12 cellular contexts compared by ENCODE assay signal in genomic region chr20:33991498-33991897, GRCh38. TPM values are rescaled to one million over a fixed set of nuclear protein-coding genes. Genes with fewer than 3 reads are reported as not detected.
A peak's percentile ranks its signal among the peaks of the same experiment; 100 is the strongest.
DNase-seq lines count a peak whose midpoint lies in the region; ATAC-seq, FAIRE-seq and TF ChIP-seq lines count a peak whose summit lies in the region.
"Had no signal": no experiment of that assay in that cellular context is flagged by ENCODE, and none has a peak within 500 bp of the region (broad histone marks: within the 10 kb centered on the region; RNA-seq: fewer than 3 reads in every experiment).

No MANE protein-coding gene starts in this region.

- H3K27me3 ChIP-seq in Loucy (ENCODE audit: insufficient read depth, low read length, poor library complexity, severe bottlenecking) (no peaks in the 10 kb centered on the region), GM12878 (replicated peaks in 1 of 2; ENCODE audit: control insufficient read depth in 2 of 2, insufficient read depth in 2 of 2, low read length in 1 of 2) (no peaks in the 10 kb centered on the region), neural cell (ENCODE audit: insufficient read depth, low read depth, low read length) (no peaks in the 10 kb centered on the region)

- H3K9me3 ChIP-seq in Loucy (ENCODE audit: insufficient read depth, low read depth, low read length) (no peaks in the 10 kb centered on the region), GM12878 (replicated peaks; ENCODE audit: control insufficient read depth, insufficient read depth, low read length) (no peaks in the 10 kb centered on the region), neural cell (ENCODE audit: low read length) (no peaks in the 10 kb centered on the region)

- no peak for ATAC-seq in GM12878

- peak overlapping the region; percentile 97 for H3K4me2 ChIP-seq in Loucy (ENCODE audit: low read depth, low read length, poor library complexity, severe bottlenecking)
- peak overlapping the region; percentile 88 for H3K4me2 ChIP-seq in GM12878 (ENCODE audit: control insufficient read depth, insufficient read depth)
- H3K4me2 ChIP-seq in neural cell (ENCODE audit: low read length): no peak overlapping the region

- H3K36me3 Mint-ChIP-seq in T-helper 1 cell treated with Interleukin-12 subunit alpha and Interleukin-12 subunit beta and Interleukin-4 antibody, amounts not matched to agents 30 μg/mL and 1 μg/mL, for 36 hours (ENCODE audit: low read depth): peaks cover 10% of the 10 kb centered on the region

- SMC1A ChIA-PET in GM12878 (lab: Charles Lee; ENCODE audit: uncharacterized antibody, unreplicated experiment): interaction anchor here (0.7 to 1.0 kb wide), 2 partner anchors 23 to 145 kb away, joined by 3 read pairs; no protein-coding TSS in a partner anchor

- H2AFZ ChIP-seq in Loucy (ENCODE audit: low read length): no peak overlapping the region
- no peak overlapping the region for H2AFZ ChIP-seq in GM12878 (ENCODE audit: control insufficient read depth, low read depth, low read length)
- H2AFZ ChIP-seq in neural cell (ENCODE audit: low read depth, low read length): no peak overlapping the region

- H4K20me1 ChIP-seq in Loucy (ENCODE audit: insufficient read depth, low read length, poor library complexity, severe bottlenecking) (peaks cover 26% of the 10 kb centered on the region), GM12878 (ENCODE audit: control insufficient read depth, insufficient read depth) (peaks cover 3% of the 10 kb centered on the region; the same call in 1 of the 2 replicates), neural cell (ENCODE audit: insufficient read depth) (peaks cover 16% of the 10 kb centered on the region)

- H3K4me3 Mint-ChIP-seq in T-helper 1 cell treated with Interleukin-12 subunit alpha and Interleukin-12 subunit beta and Interleukin-4 antibody, amounts not matched to agents 30 μg/mL and 1 μg/mL, for 36 hours: peak overlapping the region; percentile 86

- TF ChIP-seq EP300 in GM12878 (IDR thresholded peaks at IDR 0.05; ENCODE audit: borderline replicate concordance in 1 of 2, control insufficient read depth in 1 of 2, low read depth in 2 of 2, low read length in 2 of 2) (no peak), neural cell (conservative IDR thresholded peaks at IDR 0.05; ENCODE audit: poor library complexity, severe bottlenecking) (no peak)

- H3K4me1 ChIP-seq in Loucy (ENCODE audit: insufficient read depth, low read length, poor library complexity, severe bottlenecking): peaks cover 37% of the 10 kb centered on the region
- H3K4me1 ChIP-seq in GM12878 (ENCODE audit: control insufficient read depth, insufficient read depth, low read length): peaks cover 12% of the 10 kb centered on the region

- TF ChIP-seq RAD21 in GM12878 (IDR thresholded peaks at IDR 0.05; ENCODE audit: insufficient read depth, low read depth, low read length) (no peak), neural cell (conservative IDR thresholded peaks at IDR 0.05) (no peak)

- H3K9me2 ChIP-seq in Loucy (replicated peaks; ENCODE audit: low read depth, low read length) (no peaks in the 10 kb centered on the region), neural cell (ENCODE audit: insufficient read depth, low read length) (no peaks in the 10 kb centered on the region)

- H3K4me1 Mint-ChIP-seq in T-helper 1 cell treated with Interleukin-12 subunit alpha and Interleukin-12 subunit beta and Interleukin-4 antibody, amounts not matched to agents 30 μg/mL and 1 μg/mL, for 36 hours (ENCODE audit: low read depth): peaks cover 23% of the 10 kb centered on the region

- H3K27me3 Mint-ChIP-seq in T-helper 1 cell treated with Interleukin-12 subunit alpha and Interleukin-12 subunit beta and Interleukin-4 antibody, amounts not matched to agents 30 μg/mL and 1 μg/mL, for 36 hours (ENCODE audit: low read depth): no peaks in the 10 kb centered on the region

- CTCF ChIA-PET in GM12878 (lab: Yijun Ruan, JAX): interaction anchor here (1.5 to 2.8 kb wide), 2 partner anchors 31 to 33 kb away, joined by 3 to 13 read pairs; no protein-coding TSS in a partner anchor

- FAIRE-seq in GM12878 (lab: Jason Lieb, UNC): no peak
- FAIRE-seq: A204.1 had no signal

- intact Hi-C loops in GM12878 (cut with micrococcal nuclease; ENCODE audit: unreplicated experiment): loop anchor here (5.0 to 10.0 kb wide), 4 partner anchors 121 to 1634 kb away; partner anchors contain the start of genes ASXL1, E2F1, EIF2S2 and ZNF341

- H3K9ac ChIP-seq in Loucy (ENCODE audit: low read depth, low read length, poor library complexity, severe bottlenecking) (peak overlapping the region; percentile 90), GM12878 (ENCODE audit: control insufficient read depth, insufficient read depth, low read length) (no peak overlapping the region), neural cell (ENCODE audit: low read length) (no peak overlapping the region)

- DNase-seq in T-helper 1 cell: no peak
- DNase-seq in GM12878 (ENCODE audit: low read depth, low spot score): no peak
- no peak for DNase-seq in cerebellum (ENCODE audit: low spot score)
- DNase-seq in GF-D8 (lab: John Stamatoyannopoulos, UW): no peak
- no peak for DNase-seq in cerebellar nuclear complex (lab: John Stamatoyannopoulos, UW)
- DNase-seq: activated effector memory CD4-positive, alpha-beta T cell treated with Interleukin-2 at 50 U/mL for 16 hours; effector memory CD4-positive, alpha-beta T cell; NCI-H1417 treated with DMSO at 0.1 percent for 48 hours had no signal

- H3K36me3 ChIP-seq in Loucy (ENCODE audit: insufficient read depth, low read length) (no peaks in the 10 kb centered on the region), GM12878 (ENCODE audit: control insufficient read depth in 2 of 2, insufficient read depth in 2 of 2, low read length in 1 of 2) (no peaks in the 10 kb centered on the region), neural cell (ENCODE audit: insufficient read depth, low read length) (no peaks in the 10 kb centered on the region)

- TF ChIP-seq POLR2A in GM12878 (IDR thresholded peaks at IDR 0.05; ENCODE audit: low read depth, low read length): no peak

- WGBS in GM12878 (ENCODE audit: insufficient coverage, insufficient replicate concordance, low lambda C conversion rate, missing lambda C conversion rate): 96% methylated on average over 5 of the region's 6 CpGs

- RAD21 ChIA-PET in GM12878 (lab: Charles Lee; ENCODE audit: unreplicated experiment): no interaction called here

- H3K9me3 Mint-ChIP-seq in T-helper 1 cell treated with Interleukin-12 subunit alpha and Interleukin-12 subunit beta and Interleukin-4 antibody, amounts not matched to agents 30 μg/mL and 1 μg/mL, for 36 hours: no peaks in the 10 kb centered on the region

- H3K4me3 ChIP-seq in Loucy (ENCODE audit: low read length, poor library complexity, severe bottlenecking): peak overlapping the region; percentile 94
- peak overlapping the region; percentile 87; the same call in 1 of the 2 replicates for H3K4me3 ChIP-seq in GM12878
- peak overlapping the region; percentile 97 for H3K4me3 ChIP-seq in neural cell (ENCODE audit: low read length)

- TF ChIP-seq CTCF in Loucy (conservative IDR thresholded peaks at IDR 0.05; ENCODE audit: low read length): no peak
- no peak for TF ChIP-seq CTCF in GM12878 (IDR thresholded peaks at IDR 0.05 in 2 of 3, conservative IDR thresholded peaks at IDR 0.05 in 1 of 3; ENCODE audit: control insufficient read depth in 2 of 3, extremely low read depth in 1 of 3, insufficient read depth in 1 of 3, low read depth in 3 of 3, low read length in 3 of 3)
- TF ChIP-seq CTCF in neural cell (IDR thresholded peaks at IDR 0.05; ENCODE audit: poor library complexity, severe bottlenecking): no peak

- H3F3A ChIP-seq in Loucy (ENCODE audit: low read depth): peaks cover 4% of the 10 kb centered on the region; the same call in 1 of the 2 replicates
- no peaks in the 10 kb centered on the region for H3F3A ChIP-seq in neural cell (ENCODE audit: insufficient read depth, low read length, poor library complexity, severe bottlenecking)

- POLR2A ChIA-PET in GM12878 (lab: Charles Lee): interaction anchor here (0.6 to 2.9 kb wide), 5 partner anchors 9 to 121 kb away, joined by 3 to 25 read pairs (median 5); partner anchors contain the start of gene EIF2S2

- no TSS peak for BruUV-seq in GM12878 (replicated peaks; lab: Mats Ljungman, UMichigan)

- H3K27ac ChIP-seq in GM12878 (ENCODE audit: control insufficient read depth, insufficient read depth): no peak overlapping the region; the same call in 1 of the 2 replicates
- H3K27ac ChIP-seq in neural cell (ENCODE audit: low read length): no peak overlapping the region

- in situ Hi-C loops in GM12878 (cut with MboI): no loop called here

- no peak overlapping the region for H3K27ac Mint-ChIP-seq in T-helper 1 cell treated with Interleukin-12 subunit alpha and Interleukin-12 subunit beta and Interleukin-4 antibody, amounts not matched to agents 30 μg/mL and 1 μg/mL, for 36 hours

- peaks cover 42% of the 10 kb centered on the region for H3K79me2 ChIP-seq in Loucy (ENCODE audit: insufficient read depth, low read length)
- peaks cover 45% of the 10 kb centered on the region for H3K79me2 ChIP-seq in GM12878 (ENCODE audit: control insufficient read depth, insufficient read depth, low read length)
- H3K79me2 ChIP-seq in neural cell (replicated peaks; ENCODE audit: insufficient read depth, low read length): peaks cover 26% of the 10 kb centered on the region

TF ChIP-seq in GM12878, 131 proteins besides CTCF, POLR2A, EP300 and RAD21 (continues in another document):
- TF ChIP-seq RELA (IDR thresholded peaks at IDR 0.05; ENCODE audit: borderline replicate concordance, partially characterized antibody): no peak

TF ChIP-seq in neural cell, 6 proteins besides CTCF, POLR2A, EP300 and RAD21 (continues in another document):
- no peak for TF ChIP-seq POLR2AphosphoS5 (IDR thresholded peaks at IDR 0.05)
- TF ChIP-seq MXI1 (conservative IDR thresholded peaks at IDR 0.05; ENCODE audit: poor library complexity, severe bottlenecking): no peak

RNA-seq across cellular contexts. Expression of gene RALY, which starts 2.2 kb away (rescaled TPM):
- 51.3 and 66.4 TPM in 2 replicates for total RNA-seq in GM12878 (2013; cell fraction: nucleolus; rRNA removed)
- total RNA-seq in GM12878 (2014; rRNA removed) (85.5 and 96.0 TPM in 2 replicates), GM12878 (2014; rRNA removed; fragmentation: Illumina TruSeq; extraction: Trizol) (111 and 123 TPM in 2 replicates), GM12878 (2021) (191 and 192 TPM in 2 replicates), cerebellum (55.8 TPM)
- 45.7 TPM for polyA plus RNA-seq in GM12878 (2011; ENCODE audit: low read depth)
- polyA plus RNA-seq in GM12878 (2011; rRNA removed) (98.7 and 139 TPM in 2 replicates), GM12878 (2014; fragmentation: Illumina TruSeq; extraction: Trizol) (45.6 and 135 TPM in 2 replicates), GM12878 (2014; fragmentation: Nextera tagmentation; extraction: Ambion mirVana) (1 to 10 TPM; 1.2 to 6.2 TPM), GM12878 (2014; rRNA removed) (246 and 279 TPM in 2 replicates), GM12878 (2016; fragmentation: Nextera tagmentation; extraction: Ambion mirVana) (100 to 1,000 TPM; 214 to 234 TPM), neural cell (221 and 228 TPM in 2 replicates)
- polyA plus RNA-seq in GM12878 (2011; cell fraction: cytosol; rRNA removed): 143 and 235 TPM in 2 replicates
- polyA plus RNA-seq in GM12878 (2011; cell fraction: nucleus; rRNA removed): 92.8 and 118 TPM in 2 replicates
- 116 and 126 TPM in 2 replicates for polyA plus RNA-seq in GM12878 (2012)
- 73.4 and 128 TPM in 2 replicates for polyA minus RNA-seq in GM12878 (2011; rRNA and poly(A)+ RNA removed)
- 48.9 and 55.8 TPM in 2 replicates for polyA minus RNA-seq in GM12878 (2011; cell fraction: cytosol; rRNA and poly(A)+ RNA removed)
- polyA minus RNA-seq in GM12878 (2011; cell fraction: nucleus; rRNA and poly(A)+ RNA removed): 30.9 and 54.8 TPM in 2 replicates
- polyA minus RNA-seq in neural cell: 103 and 117 TPM in 2 replicates
